In genomic region chr1:8059161-8059622, GRCh38 we compare ENCODE assay signal across 12 cellular contexts. TPM values are rescaled to one million over a fixed set of nuclear protein-coding genes. Genes with fewer than 3 reads are reported as not detected.
DNase-seq lines count a peak whose midpoint lies in the region; TF ChIP-seq lines count a peak whose summit lies in the region.
"Had no signal": no experiment of that assay in that cellular context is flagged by ENCODE, and none has a peak within 500 bp of the region (broad histone marks: within the 10 kb centered on the region; RNA-seq: fewer than 3 reads in every experiment).

No MANE protein-coding gene starts in this region.

- DNase-seq in AG04449 (ENCODE audit: low read depth, low spot score), result peak; percentile 95
- peak; percentile 69 for DNase-seq in LHCN-M2 (ENCODE audit: low read depth)
- peak; percentile 68 for DNase-seq in dedifferentiated amniotic fluid mesenchymal stem cell (ENCODE audit: extremely low spot score)
- no peak for DNase-seq in mesothelial cell of epicardium (ENCODE audit: low spot score in 2 of 2, unreplicated experiment in 2 of 2)
- DNase-seq in NCI-H446 treated with DMSO at 0.1 percent for 48 hours (lab: John Stamatoyannopoulos, UW), result no peak
- DNase-seq in NCI-H345 (lab: John Stamatoyannopoulos, UW), result no peak
- DNase-seq in effector CD8-positive, alpha-beta T cell (lab: John Stamatoyannopoulos, UW), result no peak
- no peak for DNase-seq in NCI-H510A (lab: John Stamatoyannopoulos, UW)
- DNase-seq: activated effector memory CD4-positive, alpha-beta T cell treated with Interleukin-2 at 50 U/mL for 16 hours; caudate nucleus; DMS 273 treated with DMSO at 0.1 percent for 48 hours; spleen had no signal

- POLR2A ChIA-PET in AG04449 (lab: Yijun Ruan, JAX), result interaction anchor here (0.6 to 1.6 kb wide), 3 partner anchors 31 to 803 kb away, joined by 4 read pairs; no protein-coding TSS in a partner anchor

- no peak for TF ChIP-seq CTCF in AG04449 (IDR thresholded peaks at IDR 0.05; ENCODE audit: insufficient read depth, low read length, missing control alignments)
- no peak for TF ChIP-seq CTCF in mesothelial cell of epicardium (IDR thresholded peaks at IDR 0.05; ENCODE audit: unreplicated experiment)

- no peaks in the 10 kb centered on the region for H3K27me3 Mint-ChIP-seq in mesothelial cell of epicardium (ENCODE audit: low read depth)

- no peaks in the 10 kb centered on the region for H3K9me3 Mint-ChIP-seq in mesothelial cell of epicardium

- H3K27ac Mint-ChIP-seq in mesothelial cell of epicardium, result peak overlapping the region; percentile 79

- peaks cover 23% of the 10 kb centered on the region for H3K4me1 Mint-ChIP-seq in mesothelial cell of epicardium

- no peak overlapping the region for H3K4me3 Mint-ChIP-seq in mesothelial cell of epicardium

- H3K4me3 ChIP-seq in AG04449 (ENCODE audit: low read depth, low read length), result no peak overlapping the region
- H3K4me3 ChIP-seq: spleen had no signal

- H3K36me3 Mint-ChIP-seq in mesothelial cell of epicardium, result no peaks in the 10 kb centered on the region

- CTCF ChIA-PET in AG04449 (lab: Yijun Ruan, JAX), result interaction anchor here (0.7 to 2.7 kb wide), 3 partner anchors 16 to 255 kb away, joined by 3 to 10 read pairs (median 3); no protein-coding TSS in a partner anchor

RNA-seq across cellular contexts. Expression of gene ERRFI1, which starts 33.1 kb away (rescaled TPM):
- total RNA-seq in LHCN-M2 (2014; rRNA removed), result 313 and 316 TPM in 2 replicates
- polyA plus RNA-seq in LHCN-M2 (2012), result 106 TPM
- 124 to 134 TPM (median 130 TPM) in 3 replicates for total RNA-seq in mesothelial cell of epicardium

Comparison
In these comparisons a context has a peak if more than half of its experiments do, and no peak if none do; other contexts are left out.
1. DNase-seq: peak in AG04449 (single experiment), LHCN-M2 (single experiment) and dedifferentiated amniotic fluid mesenchymal stem cell (single experiment); none in mesothelial cell of epicardium (0 of 2), NCI-H446 treated with DMSO at 0.1 percent for 48 hours (single experiment), NCI-H345 (single experiment), effector CD8-positive, alpha-beta T cell (single experiment) and NCI-H510A (single experiment).